8 cellular contexts compared by ENCODE assay signal in genomic region chr5:126776499-126777256, GRCh38. TPM values are rescaled to one million over a fixed set of nuclear protein-coding genes. Genes with fewer than 3 reads are reported as not detected.
DNase-seq lines count a peak whose midpoint lies in the region; ATAC-seq and TF ChIP-seq lines count a peak whose summit lies in the region.

TSS of gene LMNB1 (plus strand) at chr5:126777136. CDS start at chr5:126777509, 373 bp downstream.

- CTCF ChIA-PET in AG04450 (lab: Charles Lee), result interaction anchor here (1.0 to 6.9 kb wide), 8 partner anchors 16 to 182 kb away, joined by 3 to 156 read pairs (median 6); partner anchors contain the start of gene ALDH7A1

- in situ Hi-C loops in T47D (cut with HindIII; ENCODE audit: low pct_unique_long_range_greater_than_20kb, low sequenced_read_pairs), result no loop called here

- H3K36me3 ChIP-seq in skeletal muscle tissue (ENCODE audit: control insufficient read depth in 3 of 3, insufficient read depth in 3 of 3, low read length in 3 of 3), result no peaks in the 10 kb centered on the region

- H3K9ac ChIP-seq in skeletal muscle tissue (ENCODE audit: low read depth in 1 of 3, low read length in 3 of 3), result peak within 1 kb of the TSS; percentile 77 to 90 (median 82)

- DNase-seq in AG04450 (ENCODE audit: low read depth, low spot score) (peak; percentile 84), NCI-H2227 (lab: John Stamatoyannopoulos, UW; ENCODE audit: unreplicated experiment) (peak; percentile 96), T47D (ENCODE audit: low read depth in 1 of 2, low spot score in 1 of 2) (peak; percentile 77 to 98)

- no peaks in the 10 kb centered on the region for H3K27me3 ChIP-seq in AG04450 (ENCODE audit: control insufficient read depth, insufficient read depth, low read length)
- H3K27me3 ChIP-seq in skeletal muscle tissue (ENCODE audit: control insufficient read depth in 3 of 3, insufficient read depth in 3 of 3, low read length in 3 of 3), result no peaks in the 10 kb centered on the region

- peaks cover 8 to 20% (median 16%) of the 10 kb centered on the region in 3 donors for H3K4me1 ChIP-seq in skeletal muscle tissue (ENCODE audit: control insufficient read depth in 3 of 3, insufficient read depth in 3 of 3, low read length in 3 of 3)

- H3K27ac ChIP-seq in AG04450 (ENCODE audit: low read depth, low read length) (peak within 1 kb of the TSS; percentile 85), VCaP (peak within 1 kb of the TSS; percentile 97), skeletal muscle tissue (ENCODE audit: low read depth, low read length) (peak within 1 kb of the TSS; percentile 89)

- no peaks in the 10 kb centered on the region; the same call in 1 of the 2 replicates for H3K9me3 ChIP-seq in AG04450 (ENCODE audit: control insufficient read depth, insufficient read depth, low read length)
- H3K9me3 ChIP-seq in iPS-18c (ENCODE audit: control insufficient read depth, insufficient read depth, low read length), result no peaks in the 10 kb centered on the region
- no peaks in the 10 kb centered on the region for H3K9me3 ChIP-seq in skeletal muscle tissue (ENCODE audit: control insufficient read depth in 3 of 3, low read length in 3 of 3)

- H3K4me3 ChIP-seq in AG04450 (ENCODE audit: low read depth, low read length) (peak within 1 kb of the TSS; percentile 87), iPS-18c (ENCODE audit: insufficient read depth, low read depth, low read length) (peak within 1 kb of the TSS; percentile 98), skeletal muscle tissue (ENCODE audit: low read length in 3 of 3) (peak within 1 kb of the TSS; percentile 86 to 88 (median 87))

- POLR2A ChIA-PET in AG04450 (lab: Yijun Ruan, JAX), result interaction anchor here (1.6 kb wide), 1 partner anchor 182 kb away, joined by 8 read pairs; the partner anchor contains the start of gene ALDH7A1

- TF ChIP-seq CTCF in AG04450 (IDR thresholded peaks at IDR 0.05; ENCODE audit: low read depth, low read length) (no peak), VCaP (conservative IDR thresholded peaks at IDR 0.05) (0 out of 2 replicates have a peak, but pooled peaks have one; percentile 12)

- peak; percentile 73 for ATAC-seq in GM18909 (IDR thresholded peaks at IDR 0.05; ENCODE audit: poor library complexity, unreplicated experiment)
- ATAC-seq in HG03159 (IDR thresholded peaks at IDR 0.05; ENCODE audit: unreplicated experiment), result peak; percentile 63

RNA-seq across cellular contexts. Expression of gene LMNB1, which starts in this region (rescaled TPM):
- polyA plus RNA-seq in AG04450 (2011; rRNA removed), result 11.9 and 17.2 TPM in 2 replicates
- 10.1 and 15.3 TPM in 2 replicates for polyA minus RNA-seq in AG04450 (2011; rRNA and poly(A)+ RNA removed)
- 27.7 TPM for total RNA-seq in skeletal muscle tissue

Comparison
In these comparisons a context has a peak if more than half of its experiments do, and no peak if none do; other contexts are left out.
1. Peak in every context shown above with its lines: DNase-seq, ATAC-seq, H3K4me3 ChIP-seq and H3K27ac ChIP-seq.